Comparison of ENCODE assay signal across 1 cellular context in the genomic region with DNA sequence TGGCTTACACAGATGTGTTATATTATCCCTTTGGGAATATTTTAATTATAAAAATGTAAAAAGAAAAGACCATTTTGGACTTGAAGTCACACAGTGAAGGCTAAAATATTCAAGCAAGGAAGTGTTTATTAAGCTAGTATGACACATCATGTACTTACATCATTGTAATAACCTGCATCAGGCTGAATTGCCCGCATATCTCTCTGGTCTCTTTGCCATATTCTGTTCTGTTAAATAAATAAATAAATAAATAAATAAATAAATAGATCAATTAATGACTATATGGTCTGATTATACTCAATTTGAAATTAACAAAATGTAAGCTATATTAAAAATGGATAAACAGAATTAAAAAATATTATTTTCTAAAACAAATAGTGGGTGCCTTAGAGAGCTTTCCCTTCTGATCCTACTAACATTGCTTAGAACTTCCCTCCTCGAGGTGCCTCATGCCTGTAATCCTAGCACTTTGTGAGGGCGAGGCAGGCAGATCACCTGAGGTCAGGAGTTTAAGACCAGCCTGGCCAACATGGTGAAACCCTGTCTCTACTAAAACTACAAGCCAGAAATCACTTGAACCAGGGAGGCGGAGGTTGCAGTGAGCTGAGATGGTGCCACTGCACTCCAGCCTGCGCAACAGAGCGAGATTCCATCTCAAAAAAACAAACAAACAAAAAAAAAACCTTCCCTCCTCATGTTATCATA.
TF ChIP-seq lines count a peak whose summit lies in the region.

No MANE protein-coding gene starts in this region.

TF ChIP-seq in IMR-90, 13 proteins besides CTCF, POLR2A, EP300 and RAD21:
- TF ChIP-seq CEBPB (IDR thresholded peaks at IDR 0.05; ENCODE audit: low read depth, low read length) (no peak), RCOR1 (IDR thresholded peaks at IDR 0.05; ENCODE audit: insufficient replicate concordance, low read length) (no peak), CHD1 (IDR thresholded peaks at IDR 0.05; ENCODE audit: low read depth, low read length) (no peak), MAFK (IDR thresholded peaks at IDR 0.05; ENCODE audit: low read depth, low read length) (no peak), BHLHE40 (IDR thresholded peaks at IDR 0.05; ENCODE audit: low read depth, low read length) (no peak), NFE2L2 (IDR thresholded peaks at IDR 0.05; ENCODE audit: low read depth, low read length) (no peak), FOS (IDR thresholded peaks at IDR 0.05; ENCODE audit: low read depth, low read length) (no peak), MAZ (IDR thresholded peaks at IDR 0.05; ENCODE audit: borderline replicate concordance, low read depth, low read length) (no peak), RFX5 (IDR thresholded peaks at IDR 0.05; ENCODE audit: low read depth, low read length) (no peak), SMC3 (IDR thresholded peaks at IDR 0.05; ENCODE audit: low read depth, low read length) (no peak), MXI1 (IDR thresholded peaks at IDR 0.05; ENCODE audit: borderline replicate concordance, low read depth, low read length) (no peak)
- TF ChIP-seq, protein P1, sequence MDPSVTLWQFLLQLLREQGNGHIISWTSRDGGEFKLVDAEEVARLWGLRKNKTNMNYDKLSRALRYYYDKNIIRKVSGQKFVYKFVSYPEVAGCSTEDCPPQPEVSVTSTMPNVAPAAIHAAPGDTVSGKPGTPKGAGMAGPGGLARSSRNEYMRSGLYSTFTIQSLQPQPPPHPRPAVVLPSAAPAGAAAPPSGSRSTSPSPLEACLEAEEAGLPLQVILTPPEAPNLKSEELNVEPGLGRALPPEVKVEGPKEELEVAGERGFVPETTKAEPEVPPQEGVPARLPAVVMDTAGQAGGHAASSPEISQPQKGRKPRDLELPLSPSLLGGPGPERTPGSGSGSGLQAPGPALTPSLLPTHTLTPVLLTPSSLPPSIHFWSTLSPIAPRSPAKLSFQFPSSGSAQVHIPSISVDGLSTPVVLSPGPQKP (IDR thresholded peaks at IDR 0.05; ENCODE audit: borderline replicate concordance, low read depth, low read length) = no peak
- TF ChIP-seq, protein P2, sequence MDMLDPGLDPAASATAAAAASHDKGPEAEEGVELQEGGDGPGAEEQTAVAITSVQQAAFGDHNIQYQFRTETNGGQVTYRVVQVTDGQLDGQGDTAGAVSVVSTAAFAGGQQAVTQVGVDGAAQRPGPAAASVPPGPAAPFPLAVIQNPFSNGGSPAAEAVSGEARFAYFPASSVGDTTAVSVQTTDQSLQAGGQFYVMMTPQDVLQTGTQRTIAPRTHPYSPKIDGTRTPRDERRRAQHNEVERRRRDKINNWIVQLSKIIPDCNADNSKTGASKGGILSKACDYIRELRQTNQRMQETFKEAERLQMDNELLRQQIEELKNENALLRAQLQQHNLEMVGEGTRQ (IDR thresholded peaks at IDR 0.05; ENCODE audit: low read depth, low read length) = no peak
